ENCODE assay signal across 13 cellular contexts in the genomic region with DNA sequence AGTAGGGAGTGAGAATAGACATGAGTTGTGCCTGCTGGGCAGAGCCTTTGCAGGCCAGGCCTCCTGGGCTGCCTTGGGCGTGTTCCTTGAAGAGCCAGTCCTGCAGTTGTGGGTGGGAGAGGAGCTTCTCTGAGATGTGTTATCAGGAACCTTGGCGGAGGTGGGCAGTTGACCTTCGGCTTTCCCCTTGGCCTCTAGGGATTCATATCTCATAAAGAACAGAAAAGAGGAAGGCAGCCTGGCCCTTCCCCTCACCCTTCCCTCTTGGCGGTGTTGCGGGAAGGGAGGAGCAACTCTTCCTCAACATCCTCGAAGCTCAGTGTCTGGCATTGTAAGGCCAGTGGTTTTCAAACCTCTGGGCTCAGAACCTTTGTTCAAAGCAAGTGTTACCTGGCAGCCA. TPM values are rescaled to one million over a fixed set of nuclear protein-coding genes. Genes with fewer than 3 reads are reported as not detected.
DNase-seq lines count a peak whose midpoint lies in the region; ATAC-seq, FAIRE-seq and TF ChIP-seq lines count a peak whose summit lies in the region.
"Had no signal": no experiment of that assay in that cellular context is flagged by ENCODE, and none has a peak within 500 bp of the region (broad histone marks: within the 10 kb centered on the region; RNA-seq: fewer than 3 reads in every experiment).

No MANE protein-coding gene starts in this region.

- no peaks in the 10 kb centered on the region for H3F3A ChIP-seq in GM23338 (replicated peaks; ENCODE audit: low read depth)

- no peak overlapping the region for H3K4me2 ChIP-seq in GM23338
- H3K4me2 ChIP-seq: A549 had no signal

- H3K4me3 ChIP-seq in right lobe of liver (no peak overlapping the region), upper lobe of right lung (no peak overlapping the region), GM23338 (no peak overlapping the region)
- H3K4me3 ChIP-seq: A549 had no signal

- FAIRE-seq in urothelium cell line (lab: Jason Lieb, UNC): no peak
- FAIRE-seq: A549 had no signal

- intact Hi-C loops in Right ventricle myocardium superior (cut with DNase I) (no loop called here), Right ventricle myocardium inferior (cut with DNase I) (no loop called here), right lobe of liver (cut with DNase I) (no loop called here), upper lobe of right lung (cut with DNase I) (no loop called here)

- no peaks in the 10 kb centered on the region for H3K36me3 ChIP-seq in right lobe of liver
- H3K36me3 ChIP-seq in upper lobe of right lung: no peaks in the 10 kb centered on the region
- no peaks in the 10 kb centered on the region for H3K36me3 ChIP-seq in GM23338 (ENCODE audit: insufficient read depth)

- H3K9me3 Mint-ChIP-seq in WTC11 (peaks cover 3% of the 10 kb centered on the region; the same call in 1 of the 2 replicates), GM23338 (no peaks in the 10 kb centered on the region; the same call in 1 of the 3 replicates)
- H3K9me3 Mint-ChIP-seq: activated naive CD8-positive, alpha-beta T cell treated with anti-CD3 and anti-CD28 coated beads, Interleukin-2, amount 50 U/mL, for 24 hours; activated T-cell treated with anti-CD3 and anti-CD28 coated beads, Interleukin-2, amount 50 U/mL, for 24 hours; nephron had no signal

- H3K4me3 Mint-ChIP-seq in WTC11 (no peak overlapping the region), GM23338 (no peak overlapping the region)
- H3K4me3 Mint-ChIP-seq: activated naive CD8-positive, alpha-beta T cell treated with anti-CD3 and anti-CD28 coated beads, Interleukin-2, amount 50 U/mL, for 24 hours; activated T-cell treated with anti-CD3 and anti-CD28 coated beads, Interleukin-2, amount 50 U/mL, for 24 hours; nephron had no signal

- 58% methylated on average over 6 of the region's 6 CpGs for WGBS in right lobe of liver (ENCODE audit: insufficient coverage, low coverage, low lambda C conversion rate, missing lambda C conversion rate)

- H3K9me2 ChIP-seq in GM23338 (ENCODE audit: insufficient read depth): no peaks in the 10 kb centered on the region

- peak; percentile 25 for ATAC-seq in Right ventricle myocardium superior (ENCODE audit: poor library complexity)
- no peak for ATAC-seq in Right ventricle myocardium inferior
- ATAC-seq in WTC11: no peak
- ATAC-seq in right lobe of liver: peak; percentile 19 to 43 (median 38)
- ATAC-seq in upper lobe of right lung: peak; percentile 66
- ATAC-seq in GM23338: no peak
- ATAC-seq: activated naive CD8-positive, alpha-beta T cell treated with anti-CD3 and anti-CD28 coated beads, Interleukin-2, amount 50 U/mL, for 24 hours had no signal

- peaks cover 39% of the 10 kb centered on the region for H4K20me1 ChIP-seq in GM23338 (replicated peaks; ENCODE audit: insufficient read depth)

- CTCF ChIA-PET in WTC11 (lab: Charles Lee): no interaction called here

- H3K27me3 ChIP-seq in right lobe of liver (no peaks in the 10 kb centered on the region), upper lobe of right lung (no peaks in the 10 kb centered on the region), GM23338 (ENCODE audit: insufficient read depth) (no peaks in the 10 kb centered on the region)

- POLR2A ChIA-PET in WTC11 (lab: Charles Lee): no interaction called here

- H3K27ac Mint-ChIP-seq in WTC11 (peak overlapping the region; percentile 48; the same call in 1 of the 2 replicates), GM23338 (no peak overlapping the region)
- H3K27ac Mint-ChIP-seq: activated naive CD8-positive, alpha-beta T cell treated with anti-CD3 and anti-CD28 coated beads, Interleukin-2, amount 50 U/mL, for 24 hours; activated T-cell treated with anti-CD3 and anti-CD28 coated beads, Interleukin-2, amount 50 U/mL, for 24 hours had no signal

- H3K4me1 Mint-ChIP-seq in WTC11 (peaks cover 34% of the 10 kb centered on the region), GM23338 (peaks cover 11% of the 10 kb centered on the region)
- H3K4me1 Mint-ChIP-seq: activated naive CD8-positive, alpha-beta T cell treated with anti-CD3 and anti-CD28 coated beads, Interleukin-2, amount 50 U/mL, for 24 hours had no signal

- H3K4me1 ChIP-seq in right lobe of liver: peaks cover 0 to 10% (median 0%) of the 10 kb centered on the region in 4 donors
- peaks cover 42% of the 10 kb centered on the region for H3K4me1 ChIP-seq in upper lobe of right lung
- H3K4me1 ChIP-seq in GM23338 (ENCODE audit: insufficient read depth): 0 out of 2 replicates have a peak, but pooled peaks cover 3% of the 10 kb centered on the region

- H3K27me3 Mint-ChIP-seq in WTC11 (ENCODE audit: low read depth) (no peaks in the 10 kb centered on the region), GM23338 (ENCODE audit: insufficient read depth, low read depth, poor library complexity) (peaks cover 9% of the 10 kb centered on the region)

- peak; percentile 57 for DNase-seq in Right ventricle myocardium superior
- no peak for DNase-seq in Right ventricle myocardium inferior (ENCODE audit: missing footprints)
- DNase-seq in WTC11 (ENCODE audit: low spot score): no peak
- DNase-seq in right lobe of liver: no peak
- DNase-seq in upper lobe of right lung: no peak
- no peak for DNase-seq in stimulated activated CD4-positive, alpha-beta T cell treated with anti-CD3 and anti-CD28 coated beads, Interleukin-12 subunit alpha, Interleukin-12 subunit beta, amount 100 ng/mL, for 4 hours
- DNase-seq in urothelium cell line (ENCODE audit: low spot score): no peak
- no peak for DNase-seq in GM23338 (ENCODE audit: low spot score)
- DNase-seq: activated CD4-positive, alpha-beta T cell treated with anti-CD3 and anti-CD28 coated beads for 4 hours; activated naive CD8-positive, alpha-beta T cell treated with anti-CD3 and anti-CD28 coated beads, Interleukin-2, amount 50 U/mL, for 24 hours; activated T-cell treated with anti-CD3 and anti-CD28 coated beads, Interleukin-2, amount 50 U/mL, for 24 hours had no signal

- H3K27ac ChIP-seq in right lobe of liver (peak overlapping the region in 1 of 3 donors; percentile 4), upper lobe of right lung (peak overlapping the region; percentile 8), GM23338 (ENCODE audit: low read depth) (no peak overlapping the region)

- no peak overlapping the region for H2AFZ ChIP-seq in GM23338

- no peak for TF ChIP-seq CTCF in WTC11 (IDR thresholded peaks at IDR 0.05)
- no peak for TF ChIP-seq CTCF in right lobe of liver (IDR thresholded peaks at IDR 0.05)
- TF ChIP-seq CTCF in upper lobe of right lung (IDR thresholded peaks at IDR 0.05): no peak
- no peak for TF ChIP-seq CTCF in GM23338 (conservative IDR thresholded peaks at IDR 0.05; ENCODE audit: low read depth in 2 of 2)

- H3K9me3 ChIP-seq in right lobe of liver (no peaks in the 10 kb centered on the region), upper lobe of right lung (no peaks in the 10 kb centered on the region)
- H3K9me3 ChIP-seq: A549 had no signal

- H3K36me3 Mint-ChIP-seq in WTC11 (peaks cover 12% of the 10 kb centered on the region), GM23338 (ENCODE audit: low read depth) (peaks cover 24% of the 10 kb centered on the region)

- peaks cover 87% of the 10 kb centered on the region for H3K79me2 ChIP-seq in GM23338 (replicated peaks; ENCODE audit: insufficient read depth)

- no peak for TF ChIP-seq POLR2A in right lobe of liver (IDR thresholded peaks at IDR 0.05)

TF ChIP-seq in WTC11, 78 proteins besides CTCF, POLR2A, EP300 and RAD21 (continues in another document):
- no peak for TF ChIP-seq CREB1 (CRISPR knock-in tag; IDR thresholded peaks at IDR 0.05)
- TF ChIP-seq ZNF121 (CRISPR knock-in tag; IDR thresholded peaks at IDR 0.05): no peak
- TF ChIP-seq, protein P1, sequence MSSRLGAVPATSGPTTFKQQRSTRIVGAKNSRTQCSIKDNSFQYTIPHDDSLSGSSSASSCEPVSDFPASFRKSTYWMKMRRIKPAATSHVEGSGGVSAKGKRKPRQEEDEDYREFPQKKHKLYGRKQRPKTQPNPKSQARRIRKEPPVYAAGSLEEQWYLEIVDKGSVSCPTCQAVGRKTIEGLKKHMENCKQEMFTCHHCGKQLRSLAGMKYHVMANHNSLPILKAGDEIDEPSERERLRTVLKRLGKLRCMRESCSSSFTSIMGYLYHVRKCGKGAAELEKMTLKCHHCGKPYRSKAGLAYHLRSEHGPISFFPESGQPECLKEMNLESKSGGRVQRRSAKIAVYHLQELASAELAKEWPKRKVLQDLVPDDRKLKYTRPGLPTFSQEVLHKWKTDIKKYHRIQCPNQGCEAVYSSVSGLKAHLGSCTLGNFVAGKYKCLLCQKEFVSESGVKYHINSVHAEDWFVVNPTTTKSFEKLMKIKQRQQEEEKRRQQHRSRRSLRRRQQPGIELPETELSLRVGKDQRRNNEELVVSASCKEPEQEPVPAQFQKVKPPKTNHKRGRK (CRISPR knock-in tag; IDR thresholded peaks at IDR 0.05; ENCODE audit: borderline replicate concordance): no peak
- TF ChIP-seq SMAD4 (CRISPR knock-in tag; IDR thresholded peaks at IDR 0.05): no peak
- no peak for TF ChIP-seq NFE2L1 (CRISPR knock-in tag; IDR thresholded peaks at IDR 0.05)

TF ChIP-seq in GM23338, 12 proteins besides CTCF, POLR2A, EP300 and RAD21:
- TF ChIP-seq EZH2 (IDR thresholded peaks at IDR 0.05; ENCODE audit: low read depth, unreplicated experiment) (no peak), JUNB (IDR thresholded peaks at IDR 0.05; ENCODE audit: unreplicated experiment) (no peak), NANOG (IDR thresholded peaks at IDR 0.05; ENCODE audit: borderline replicate concordance) (no peak), CREB1 (CRISPR knock-in tag; IDR thresholded peaks at IDR 0.05; ENCODE audit: low read depth) (no peak), STAT1 (IDR thresholded peaks at IDR 0.05; ENCODE audit: unreplicated experiment) (no peak)
- TF ChIP-seq, protein P2, sequence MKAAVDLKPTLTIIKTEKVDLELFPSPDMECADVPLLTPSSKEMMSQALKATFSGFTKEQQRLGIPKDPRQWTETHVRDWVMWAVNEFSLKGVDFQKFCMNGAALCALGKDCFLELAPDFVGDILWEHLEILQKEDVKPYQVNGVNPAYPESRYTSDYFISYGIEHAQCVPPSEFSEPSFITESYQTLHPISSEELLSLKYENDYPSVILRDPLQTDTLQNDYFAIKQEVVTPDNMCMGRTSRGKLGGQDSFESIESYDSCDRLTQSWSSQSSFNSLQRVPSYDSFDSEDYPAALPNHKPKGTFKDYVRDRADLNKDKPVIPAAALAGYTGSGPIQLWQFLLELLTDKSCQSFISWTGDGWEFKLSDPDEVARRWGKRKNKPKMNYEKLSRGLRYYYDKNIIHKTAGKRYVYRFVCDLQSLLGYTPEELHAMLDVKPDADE (IDR thresholded peaks at IDR 0.05): no peak

RNA-seq across cellular contexts. Expression of a gene that starts 59.2 kb away (rescaled TPM):
- total RNA-seq in Right ventricle myocardium superior: 5.3 TPM
- 6.3 TPM for total RNA-seq in Right ventricle myocardium inferior
- total RNA-seq in WTC11 (2021): 127 to 130 TPM (median 129 TPM) in 3 replicates
- total RNA-seq in right lobe of liver: 10 to 100 TPM; 17.4 to 55.0 (median 33.9) TPM
- total RNA-seq in upper lobe of right lung: 168 TPM
- total RNA-seq in GM23338 (2014; rRNA removed; shearing (Covaris generic)): 109 and 134 TPM in 2 replicates
- 32.2 and 37.0 TPM in 2 replicates for polyA plus RNA-seq in GM23338 (2016; fragmentation: Nextera tagmentation; extraction: Ambion mirVana)

Comparison
In these comparisons a context has a peak if more than half of its experiments do, and no peak if none do; other contexts are left out.
1. ATAC-seq: peak in Right ventricle myocardium superior (single experiment), right lobe of liver (4 of 4) and upper lobe of right lung (single experiment); none in Right ventricle myocardium inferior (single experiment), WTC11 (single experiment) and GM23338 (single experiment).